ENCODE assay signal across 8 cellular contexts in genomic region chr16:26371349-26371869, GRCh38.
"Had no signal": no experiment of that assay in that cellular context is flagged by ENCODE, and none has a peak within 500 bp of the region (broad histone marks: within the 10 kb centered on the region; RNA-seq: fewer than 3 reads in every experiment).

No MANE protein-coding gene starts in this region.

- H3K9ac ChIP-seq: GM23248 had no signal

- H3K4me3 Mint-ChIP-seq: IgD-negative memory B cell had no signal

- H3K4me3 ChIP-seq: GM23248, HAP-1 had no signal

- ATAC-seq: HCT116 had no signal

- H3K27ac Mint-ChIP-seq: IgD-negative memory B cell had no signal

- H3K36me3 Mint-ChIP-seq: IgD-negative memory B cell had no signal

- H3K36me3 ChIP-seq: HAP-1 had no signal

- DNase-seq: GM23248, GOT3, H7, KG1 had no signal

- H3K27me3 Mint-ChIP-seq: IgD-negative memory B cell had no signal

- H2AFZ ChIP-seq: GM23248 had no signal

- H3K4me1 Mint-ChIP-seq: IgD-negative memory B cell had no signal

- H3K27ac ChIP-seq: GM23248 had no signal

- FAIRE-seq: HTR-8/SVneo had no signal

- H3K4me1 ChIP-seq: HAP-1 had no signal
